21 cellular contexts compared by ENCODE assay signal in genomic region chr7:40394382-40394781, GRCh38.
"Had no signal": no experiment of that assay in that cellular context is flagged by ENCODE, and none has a peak within 500 bp of the region (broad histone marks: within the 10 kb centered on the region; RNA-seq: fewer than 3 reads in every experiment).

No MANE protein-coding gene starts in this region.

- H3K4me3 ChIP-seq: PC-9, Peyer's patch, SJCRH30 had no signal

- H3K9me3 ChIP-seq: Peyer's patch, SJCRH30 had no signal

- DNase-seq: NCI-H1048, NCI-H1105, NCI-H1417, NCI-H1436 treated with DMSO at 0.1 percent for 48 hours, NCI-H1694 treated with DMSO at 0.1 percent for 48 hours, NCI-H1930, NCI-H2081, NCI-H2107, NCI-H2227 treated with DMSO at 0.1 percent for 48 hours, NCI-H524, NCI-H526 treated with DMSO at 0.1 percent for 48 hours, NCI-H748 treated with DMSO at 0.1 percent for 48 hours, PC-9, Peyer's patch, SHP77 treated with DMSO at 0.1 percent for 48 hours, SJCRH30, T-helper 1 cell had no signal

- H3K4me2 ChIP-seq: PC-9 had no signal

- H3K36me3 ChIP-seq: Peyer's patch, SJCRH30 had no signal

- H2AFZ ChIP-seq: PC-9 had no signal

- FAIRE-seq: HTR-8/SVneo had no signal

- H3K27me3 ChIP-seq: Peyer's patch had no signal

- H3K4me1 ChIP-seq: Peyer's patch, SJCRH30 had no signal

- ATAC-seq: Right ventricle myocardium inferior, SK-N-SH treated with all-trans-retinoic acid at 6 μM for 48 hours had no signal

- H3K27ac ChIP-seq: HL-60, PC-9, Peyer's patch, SJCRH30 had no signal
